Comparison of ENCODE assay signal across 15 cellular contexts in genomic region chr10:121935702-121936101, GRCh38. TPM values are rescaled to one million over a fixed set of nuclear protein-coding genes. Genes with fewer than 3 reads are reported as not detected.
A peak's percentile ranks its signal among the peaks of the same experiment; 100 is the strongest.
DNase-seq lines count a peak whose midpoint lies in the region; ATAC-seq and TF ChIP-seq lines count a peak whose summit lies in the region.
"Had no signal": no experiment of that assay in that cellular context is flagged by ENCODE, and none has a peak within 500 bp of the region (broad histone marks: within the 10 kb centered on the region; RNA-seq: fewer than 3 reads in every experiment).

No MANE protein-coding gene starts in this region.

- H3K36me3 Mint-ChIP-seq in Calu3 (ENCODE audit: insufficient read depth, unreplicated experiment) = peaks cover 5% of the 10 kb centered on the region
- H3K36me3 Mint-ChIP-seq: memory B cell had no signal

- H4K8ac ChIP-seq in mesenchymal stem cell (ENCODE audit: low read length) = no peak overlapping the region

- H3K27ac ChIP-seq in mesenchymal stem cell (ENCODE audit: low read length, poor library complexity, severe bottlenecking) = no peak overlapping the region

- CTCF ChIA-PET in Calu3 (lab: Charles Lee) = interaction anchor here (0.9 kb wide), 1 partner anchor 13 kb away, joined by 3 read pairs; no protein-coding TSS in a partner anchor

- intact Hi-C loops in Calu3 (cut with micrococcal nuclease; ENCODE audit: unreplicated experiment) = no loop called here

- H2BK12ac ChIP-seq in mesenchymal stem cell (ENCODE audit: low read length in 2 of 2) = no peak overlapping the region

- H3K23ac ChIP-seq in mesenchymal stem cell (ENCODE audit: low read length in 2 of 2) = no peak overlapping the region

- H3K4me3 ChIP-seq in adipocyte (ENCODE audit: low read length) (no peak overlapping the region), mesenchymal stem cell (ENCODE audit: insufficient read depth in 1 of 2, low read depth in 1 of 2, low read length in 2 of 2) (no peak overlapping the region)
- H3K4me3 ChIP-seq: GM23338, smooth muscle cell had no signal

- H3K14ac ChIP-seq in mesenchymal stem cell (ENCODE audit: low read length in 2 of 2) = no peak overlapping the region

- no peak overlapping the region for H2AK5ac ChIP-seq in mesenchymal stem cell (ENCODE audit: low read length, severe bottlenecking)

- H3K4me1 Mint-ChIP-seq in Calu3 (ENCODE audit: low read depth, unreplicated experiment) = peaks cover 5% of the 10 kb centered on the region
- H3K4me1 Mint-ChIP-seq: memory B cell had no signal

- H3K9ac ChIP-seq in adipocyte (ENCODE audit: low read length) = no peak overlapping the region
- peak overlapping the region; percentile 32 for H3K9ac ChIP-seq in mesenchymal stem cell (ENCODE audit: low read length)

- no peak overlapping the region for H2BK120ac ChIP-seq in mesenchymal stem cell (ENCODE audit: low read depth, low read length)

- no peaks in the 10 kb centered on the region for H3K36me3 ChIP-seq in adipocyte (ENCODE audit: control insufficient read depth, insufficient read depth, low read length, severe bottlenecking)
- H3K36me3 ChIP-seq in mesenchymal stem cell (ENCODE audit: control insufficient read depth in 1 of 2, insufficient read depth in 2 of 2, low read depth in 1 of 2, low read length in 2 of 2) = no peaks in the 10 kb centered on the region

- no peak overlapping the region for H4K91ac ChIP-seq in mesenchymal stem cell (ENCODE audit: low read length)

- no peak overlapping the region for H3K4ac ChIP-seq in mesenchymal stem cell (ENCODE audit: low read depth in 1 of 2, low read length in 2 of 2)

- no peaks in the 10 kb centered on the region for H3K9me3 ChIP-seq in adipocyte (ENCODE audit: control insufficient read depth, low read length)
- no peaks in the 10 kb centered on the region for H3K9me3 ChIP-seq in mesenchymal stem cell (ENCODE audit: control insufficient read depth, low read length)

- BruUV-seq in Calu3 (replicated peaks; lab: Mats Ljungman, UMichigan) = no TSS peak

- no peak for ATAC-seq in GM18502 (IDR thresholded peaks at IDR 0.05; ENCODE audit: poor library complexity, unreplicated experiment)
- ATAC-seq: GM23338 had no signal

- H3K27ac Mint-ChIP-seq in Calu3 (ENCODE audit: unreplicated experiment) = no peak overlapping the region
- H3K27ac Mint-ChIP-seq: GM23338; memory B cell; stimulated activated naive B cell treated with anti-CD40 and anti-IgM and Interleukin-4, amounts not matched to agents 10 μg/mL and 1 μg/mL and 100 μg/mL, for 72 hours had no signal

- no peak overlapping the region for H3K18ac ChIP-seq in mesenchymal stem cell (ENCODE audit: low read depth in 1 of 2, low read length in 2 of 2)

- no peaks in the 10 kb centered on the region for H3K27me3 Mint-ChIP-seq in Calu3 (ENCODE audit: unreplicated experiment)
- H3K27me3 Mint-ChIP-seq: stimulated activated naive B cell treated with anti-CD40 and anti-IgM and Interleukin-4, amounts not matched to agents 10 μg/mL and 1 μg/mL and 100 μg/mL, for 72 hours had no signal

- H3K9me3 Mint-ChIP-seq in Calu3 (ENCODE audit: low read depth, unreplicated experiment) = no peaks in the 10 kb centered on the region
- H3K9me3 Mint-ChIP-seq: memory B cell; stimulated activated naive B cell treated with anti-CD40 and anti-IgM and Interleukin-4, amounts not matched to agents 10 μg/mL and 1 μg/mL and 100 μg/mL, for 72 hours had no signal

- in situ Hi-C loops in Caki2 (cut with HindIII; ENCODE audit: low pct_unique_long_range_greater_than_20kb, low sequenced_read_pairs) = no loop called here

- WGBS in mesenchymal stem cell = 71% methylated on average over 7 of the region's 7 CpGs

- H2BK5ac ChIP-seq in mesenchymal stem cell (ENCODE audit: low read depth, low read length, poor library complexity, severe bottlenecking) = no peak overlapping the region

- no peaks in the 10 kb centered on the region for H3K27me3 ChIP-seq in adipocyte (replicated peaks; ENCODE audit: control insufficient read depth, insufficient read depth, low read length)
- no peaks in the 10 kb centered on the region for H3K27me3 ChIP-seq in mesenchymal stem cell (ENCODE audit: control insufficient read depth in 1 of 2, insufficient read depth in 1 of 2, low read length in 2 of 2)

- no peak for TF ChIP-seq CTCF in Calu3 (IDR thresholded peaks at IDR 0.05; ENCODE audit: unreplicated experiment)

- H2BK15ac ChIP-seq in mesenchymal stem cell (ENCODE audit: low read depth, poor library complexity, severe bottlenecking) = no peak overlapping the region

- no peak overlapping the region for H2AFZ ChIP-seq in mesenchymal stem cell (ENCODE audit: low read depth, low read length)
- H2AFZ ChIP-seq: GM23338 had no signal

- no peaks in the 10 kb centered on the region for H3K79me1 ChIP-seq in mesenchymal stem cell (replicated peaks; ENCODE audit: low read length, poor library complexity, severe bottlenecking)

- no peak overlapping the region for H3K4me3 Mint-ChIP-seq in Calu3 (ENCODE audit: low read depth, unreplicated experiment)
- H3K4me3 Mint-ChIP-seq: GM23338; memory B cell; stimulated activated naive B cell treated with anti-CD40 and anti-IgM and Interleukin-4, amounts not matched to agents 10 μg/mL and 1 μg/mL and 100 μg/mL, for 72 hours had no signal

- DNase-seq in Caki2 (ENCODE audit: low read depth) (peak; percentile 17), NOMO-1 (lab: John Stamatoyannopoulos, UW; ENCODE audit: unreplicated experiment in 2 of 2) (peak; percentile 38 to 89), adipocyte (ENCODE audit: low read depth) (peak; percentile 57), mesenchymal stem cell (no peak), DMS 273 (lab: John Stamatoyannopoulos, UW; ENCODE audit: unreplicated experiment) (no peak), Calu3 (no peak), NCI-H2029 (lab: John Stamatoyannopoulos, UW) (no peak)
- DNase-seq: activated naive CD4-positive, alpha-beta T cell treated with Interleukin-2 at 50 U/mL for 16 hours; NCI-H2171 treated with DMSO at 0.1 percent for 48 hours; nucleus accumbens; stimulated activated naive B cell treated with anti-CD40 and anti-IgM and Interleukin-4, amounts not matched to agents 10 μg/mL and 1 μg/mL and 100 μg/mL, for 72 hours had no signal

- no peak overlapping the region for H3K4me2 ChIP-seq in mesenchymal stem cell (ENCODE audit: low read length, poor library complexity, severe bottlenecking)
- H3K4me2 ChIP-seq: GM23338, smooth muscle cell had no signal

- H3K4me1 ChIP-seq in adipocyte (ENCODE audit: control insufficient read depth, insufficient read depth, low read length) = no peaks in the 10 kb centered on the region
- peaks cover 1% of the 10 kb centered on the region for H3K4me1 ChIP-seq in mesenchymal stem cell (ENCODE audit: control insufficient read depth, insufficient read depth, low read depth, low read length)

RNA-seq across cellular contexts. Expression of gene ATE1, which starts 7.9 kb away (rescaled TPM):
- total RNA-seq in Caki2 (2014; rRNA removed; shearing (Covaris generic); ENCODE audit: low replicate concordance) = 23.7 and 36.2 TPM in 2 replicates
- 10.7 TPM for polyA plus RNA-seq in mesenchymal stem cell (2013, experiment 1 of 2)
- 11.5 TPM for polyA plus RNA-seq in mesenchymal stem cell (2013, experiment 2 of 2)
- 17.3 and 18.7 TPM in 2 replicates for total RNA-seq in Calu3 (2022)

RNA-seq across cellular contexts. Expression of gene NSMCE4A, which starts 39.3 kb away (rescaled TPM):
- total RNA-seq in Caki2 (2014; rRNA removed; shearing (Covaris generic); ENCODE audit: low replicate concordance) = 64.4 and 70.6 TPM in 2 replicates
- polyA plus RNA-seq in mesenchymal stem cell (2013, experiment 1 of 2) = 20.6 TPM
- polyA plus RNA-seq in mesenchymal stem cell (2013, experiment 2 of 2) = 20.8 TPM
- total RNA-seq in Calu3 (2022) = 28.8 and 33.3 TPM in 2 replicates

RNA-seq across cellular contexts. Expression of gene TACC2, which starts 53.3 kb away (rescaled TPM):
- 21.6 and 21.8 TPM in 2 replicates for total RNA-seq in Caki2 (2014; rRNA removed; shearing (Covaris generic); ENCODE audit: low replicate concordance)
- polyA plus RNA-seq in mesenchymal stem cell (2013, experiment 1 of 2) = 32.5 TPM
- 32.0 TPM for polyA plus RNA-seq in mesenchymal stem cell (2013, experiment 2 of 2)
- 24.4 and 26.5 TPM in 2 replicates for total RNA-seq in Calu3 (2022)

Comparison
In these comparisons a context has a peak if more than half of its experiments do, and no peak if none do; other contexts are left out.
1. DNase-seq: peak in Caki2 (single experiment), NOMO-1 (2 of 2) and adipocyte (single experiment); none in mesenchymal stem cell (single experiment), DMS 273 (single experiment), Calu3 (single experiment) and NCI-H2029 (single experiment).